8 cellular contexts compared by ENCODE assay signal in the genomic region with DNA sequence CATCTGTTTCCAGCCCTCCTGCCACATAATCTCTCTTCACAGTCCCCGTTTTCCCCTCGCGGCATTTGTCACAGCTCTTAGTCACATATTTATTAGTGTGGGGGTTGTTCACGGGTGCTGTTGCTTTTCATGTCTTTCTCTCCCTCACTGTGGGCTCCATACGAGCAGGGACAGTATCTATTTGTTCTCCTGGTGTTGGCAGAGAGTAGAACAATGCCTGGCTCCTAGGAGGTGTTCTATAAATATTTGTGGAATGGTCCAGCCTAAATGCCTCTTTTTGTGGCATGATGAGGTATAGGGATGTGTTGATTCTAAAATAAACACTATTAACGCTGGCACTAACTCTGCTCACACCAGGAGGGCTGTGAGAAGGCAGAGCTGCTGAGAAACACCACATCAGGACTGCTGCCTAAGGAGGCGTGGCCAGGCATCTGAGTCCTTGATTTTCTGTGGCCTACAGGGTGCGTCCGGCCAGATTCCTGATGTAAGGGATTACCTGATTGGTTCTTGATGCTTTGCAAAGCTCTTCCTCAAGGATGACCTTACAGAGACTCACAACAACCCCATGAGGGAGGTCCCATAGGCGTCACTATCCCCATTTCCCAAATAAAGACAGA.
DNase-seq lines count a peak whose midpoint lies in the region; ATAC-seq and TF ChIP-seq lines count a peak whose summit lies in the region.

No MANE protein-coding gene starts in this region.

- H3K9me3 ChIP-seq in BLaER1: peaks cover 12% of the 10 kb centered on the region
- peaks cover 10% of the 10 kb centered on the region; the same call in 1 of the 2 replicates for H3K9me3 ChIP-seq in Loucy (ENCODE audit: insufficient read depth, low read depth, low read length)
- no peaks in the 10 kb centered on the region for H3K9me3 ChIP-seq in left lung

- H3K27ac ChIP-seq in BLaER1: no peak overlapping the region
- peak overlapping the region; percentile 63 for H3K27ac ChIP-seq in VCaP
- no peak overlapping the region for H3K27ac ChIP-seq in left lung

- ATAC-seq in left lung (peak; percentile 64), HG02763 (IDR thresholded peaks at IDR 0.05; ENCODE audit: unreplicated experiment) (no peak)

- H3K9me2 ChIP-seq in Loucy (replicated peaks; ENCODE audit: low read depth, low read length): no peaks in the 10 kb centered on the region

- TF ChIP-seq CTCF in Loucy (conservative IDR thresholded peaks at IDR 0.05; ENCODE audit: low read length) (no peak), VCaP (conservative IDR thresholded peaks at IDR 0.05) (no peak), left lung (IDR thresholded peaks at IDR 0.05) (no peak)

- H3K4me1 ChIP-seq in BLaER1 (peaks cover 15% of the 10 kb centered on the region), Loucy (ENCODE audit: insufficient read depth, low read length, poor library complexity, severe bottlenecking) (peaks cover 20% of the 10 kb centered on the region), left lung (no peaks in the 10 kb centered on the region)

- DNase-seq in left lung: no peak
- DNase-seq in activated CD4-positive, alpha-beta T cell treated with anti-CD3 and anti-CD28 coated beads, Interleukin-2, amount 50 U/mL, for 1 hour: no peak
- DNase-seq in OCI-M1 (lab: John Stamatoyannopoulos, UW): no peak
- DNase-seq in activated CD4-positive, alpha-beta T cell treated with anti-CD3 and anti-CD28 coated beads for 4 hours: no peak

- peak overlapping the region; percentile 61 for H3K4me2 ChIP-seq in BLaER1
- H3K4me2 ChIP-seq in Loucy (ENCODE audit: low read depth, low read length, poor library complexity, severe bottlenecking): peak overlapping the region; percentile 49

- H3F3A ChIP-seq in Loucy (ENCODE audit: low read depth): no peaks in the 10 kb centered on the region

- no peaks in the 10 kb centered on the region for H4K20me1 ChIP-seq in BLaER1
- no peaks in the 10 kb centered on the region for H4K20me1 ChIP-seq in Loucy (ENCODE audit: insufficient read depth, low read length, poor library complexity, severe bottlenecking)

- H3K4me3 ChIP-seq in BLaER1 (no peak overlapping the region), Loucy (ENCODE audit: low read length, poor library complexity, severe bottlenecking) (peak overlapping the region; percentile 50), left lung (no peak overlapping the region)

- H3K36me3 ChIP-seq in BLaER1 (no peaks in the 10 kb centered on the region), Loucy (ENCODE audit: insufficient read depth, low read length) (no peaks in the 10 kb centered on the region), left lung (no peaks in the 10 kb centered on the region)

- no peaks in the 10 kb centered on the region for H3K79me2 ChIP-seq in Loucy (ENCODE audit: insufficient read depth, low read length)

- intact Hi-C loops in left lung (cut with DNase I): no loop called here

- H3K27me3 ChIP-seq in BLaER1 (no peaks in the 10 kb centered on the region), Loucy (ENCODE audit: insufficient read depth, low read length, poor library complexity, severe bottlenecking) (no peaks in the 10 kb centered on the region), left lung (no peaks in the 10 kb centered on the region)

- 0 out of 2 replicates have a peak overlapping the region, but pooled peaks have one; percentile 15 for H3K9ac ChIP-seq in BLaER1
- peak overlapping the region; percentile 35 for H3K9ac ChIP-seq in Loucy (ENCODE audit: low read depth, low read length, poor library complexity, severe bottlenecking)

- H2AFZ ChIP-seq in Loucy (ENCODE audit: low read length): peak overlapping the region; percentile 20
